Comparison of ENCODE assay signal across 9 cellular contexts in the genomic region with DNA sequence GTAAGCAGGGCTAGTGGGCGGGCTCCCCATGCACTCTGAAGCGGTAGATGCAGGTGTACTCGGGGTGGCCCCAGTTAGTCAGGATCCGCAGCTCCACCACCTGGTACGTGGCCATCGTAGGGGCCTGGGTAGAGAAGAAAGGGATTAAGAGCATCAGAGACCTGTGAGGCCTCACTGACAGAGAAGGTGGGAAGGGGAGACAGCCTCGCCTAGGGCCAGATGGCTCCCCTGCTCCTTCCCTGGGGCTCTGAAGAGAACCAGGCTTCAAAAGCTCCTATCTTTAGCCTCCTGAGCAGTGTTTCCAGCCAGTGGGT. TPM values are rescaled to one million over a fixed set of nuclear protein-coding genes. Genes with fewer than 3 reads are reported as not detected.
A peak's percentile ranks its signal among the peaks of the same experiment; 100 is the strongest.
DNase-seq lines count a peak whose midpoint lies in the region; ATAC-seq and TF ChIP-seq lines count a peak whose summit lies in the region.
"Had no signal": no experiment of that assay in that cellular context is flagged by ENCODE, and none has a peak within 500 bp of the region (broad histone marks: within the 10 kb centered on the region; RNA-seq: fewer than 3 reads in every experiment).

No MANE protein-coding gene starts in this region.

- H3K4me1 Mint-ChIP-seq in CD4-positive, alpha-beta memory T cell, result peaks cover 15 to 74% (median 42%) of the 10 kb centered on the region in 4 donors
- H3K4me1 Mint-ChIP-seq in naive B cell (peaks cover 27 to 52% (median 35%) of the 10 kb centered on the region in 3 donors), mesothelial cell of epicardium (no peaks in the 10 kb centered on the region)

- no peak overlapping the region for H3K4me3 ChIP-seq in CD4-positive, alpha-beta memory T cell (ENCODE audit: low read length in 2 of 2)

- no peaks in the 10 kb centered on the region for H3K27me3 ChIP-seq in CD4-positive, alpha-beta memory T cell (ENCODE audit: insufficient read depth, low read length)

- peaks cover 0 to 6% (median 0%) of the 10 kb centered on the region in 8 donors for H3K9me3 Mint-ChIP-seq in CD4-positive, alpha-beta memory T cell
- H3K9me3 Mint-ChIP-seq in naive B cell, result no peaks in the 10 kb centered on the region
- H3K9me3 Mint-ChIP-seq in mesothelial cell of epicardium, result no peaks in the 10 kb centered on the region
- H3K9me3 Mint-ChIP-seq: nephron had no signal

- H3K36me3 ChIP-seq in CD4-positive, alpha-beta memory T cell (ENCODE audit: insufficient read depth, low read length), result peaks cover 78% of the 10 kb centered on the region

- no peak for ATAC-seq in naive B cell (ENCODE audit: low read depth in 2 of 2)

- peak overlapping the region in 5 of 7 donors; percentile 51 to 86 (median 74) for H3K27ac Mint-ChIP-seq in CD4-positive, alpha-beta memory T cell
- peak overlapping the region in 4 of 6 donors; percentile 42 to 87 (median 66) for H3K27ac Mint-ChIP-seq in naive B cell
- no peak overlapping the region for H3K27ac Mint-ChIP-seq in mesothelial cell of epicardium
- H3K27ac Mint-ChIP-seq: nephron had no signal

- H3K4me1 ChIP-seq in CD4-positive, alpha-beta memory T cell (ENCODE audit: insufficient read depth, low read length), result peaks cover 68% of the 10 kb centered on the region

- CTCF ChIA-PET in CD4-positive, alpha-beta memory T cell (lab: Charles Lee; ENCODE audit: partially characterized antibody), result interaction anchor here (0.8 to 7.5 kb wide), 6 partner anchors 11 to 31 kb away, joined by 3 to 74 read pairs (median 3); no protein-coding TSS in a partner anchor
- CTCF ChIA-PET in RWPE1 (lab: Yijun Ruan, JAX), result interaction anchor here (0.9 to 1.3 kb wide), 2 partner anchors 11 to 30 kb away, joined by 3 read pairs; no protein-coding TSS in a partner anchor

- peaks cover 35 to 82% of the 10 kb centered on the region in 2 donors for H3K36me3 Mint-ChIP-seq in CD4-positive, alpha-beta memory T cell
- H3K36me3 Mint-ChIP-seq in naive B cell, result peaks cover 0 to 19% of the 10 kb centered on the region in 2 donors
- H3K36me3 Mint-ChIP-seq in mesothelial cell of epicardium, result peaks cover 20% of the 10 kb centered on the region

- intact Hi-C loops in CD4-positive, alpha-beta memory T cell (cut with micrococcal nuclease), result no loop called here

- no peak overlapping the region for H3K4me3 Mint-ChIP-seq in CD4-positive, alpha-beta memory T cell
- H3K4me3 Mint-ChIP-seq in naive B cell (peak overlapping the region in 1 of 8 donors; percentile 2), mesothelial cell of epicardium (no peak overlapping the region)
- H3K4me3 Mint-ChIP-seq: nephron had no signal

- H3K27me3 Mint-ChIP-seq in CD4-positive, alpha-beta memory T cell, result no peaks in the 10 kb centered on the region
- H3K27me3 Mint-ChIP-seq in naive B cell (no peaks in the 10 kb centered on the region), mesothelial cell of epicardium (ENCODE audit: low read depth) (no peaks in the 10 kb centered on the region)

- TF ChIP-seq CTCF in RWPE1 (conservative IDR thresholded peaks at IDR 0.05; ENCODE audit: low read depth) (no peak), mesothelial cell of epicardium (IDR thresholded peaks at IDR 0.05; ENCODE audit: unreplicated experiment) (no peak)

- peak in 1 of 5 donors; percentile 26 for DNase-seq in CD4-positive, alpha-beta memory T cell
- DNase-seq in RWPE1 (ENCODE audit: low spot score), result no peak
- no peak for DNase-seq in naive B cell
- no peak for DNase-seq in pons (ENCODE audit: low spot score)
- DNase-seq in NOMO-1 treated with DMSO at 0.1 percent for 48 hours (lab: John Stamatoyannopoulos, UW; ENCODE audit: unreplicated experiment), result no peak
- DNase-seq in mesothelial cell of epicardium (ENCODE audit: low spot score in 2 of 2, unreplicated experiment in 2 of 2), result no peak
- DNase-seq: HCEC 1CT, SIG-M5 had no signal

- H3K9me3 ChIP-seq in CD4-positive, alpha-beta memory T cell (ENCODE audit: control insufficient read depth in 1 of 2, low read length in 2 of 2), result no peaks in the 10 kb centered on the region

- H3K27ac ChIP-seq in CD4-positive, alpha-beta memory T cell (ENCODE audit: low read depth, low read length), result peak overlapping the region; percentile 13
- H3K27ac ChIP-seq in RWPE1, result peak overlapping the region; percentile 73

- POLR2A ChIA-PET in CD4-positive, alpha-beta memory T cell (lab: Charles Lee; ENCODE audit: partially characterized antibody), result interaction anchor here (0.9 to 42.6 kb wide), 7 partner anchors 2 to 134 kb away, joined by 3 to 1746 read pairs (median 49); partner anchors contain the start of genes CBX6, GTPBP1, NPTXR and SUN2
- POLR2A ChIA-PET in RWPE1 (lab: Yijun Ruan, JAX; ENCODE audit: low non-redundant PET), result no interaction called here

RNA-seq across cellular contexts. Expression of gene SUN2, which starts 19.6 kb away (rescaled TPM):
- total RNA-seq in CD4-positive, alpha-beta memory T cell, result 1,000 to 10,000 TPM in 1 of 2 experiments, 100 to 1,000 TPM in 1; 988 to 1,004 TPM
- polyA plus RNA-seq in CD4-positive, alpha-beta memory T cell, result 100 to 1,000 TPM; 323 to 643 TPM
- polyA plus RNA-seq in naive B cell (ENCODE audit: low read depth in 6 of 6), result 100 to 1,000 TPM; 146 to 327 (median 208) TPM
- total RNA-seq in mesothelial cell of epicardium, result 59.8 to 63.0 TPM (median 61.2 TPM) in 3 replicates

RNA-seq across cellular contexts. Expression of gene GTPBP1, which starts 30.5 kb away (rescaled TPM):
- total RNA-seq in CD4-positive, alpha-beta memory T cell, result 10 to 100 TPM; 94.1 to 96.6 TPM
- 10 to 100 TPM; 14.6 to 30.8 TPM for polyA plus RNA-seq in CD4-positive, alpha-beta memory T cell
- polyA plus RNA-seq in naive B cell (ENCODE audit: low read depth in 6 of 6), result 10 to 100 TPM; 21.2 to 41.2 (median 33.3) TPM
- total RNA-seq in mesothelial cell of epicardium, result 71.6 to 74.3 TPM (median 73.1 TPM) in 3 replicates

RNA-seq across cellular contexts. Expression of gene JOSD1, which starts 35.5 kb away (rescaled TPM):
- 10 to 100 TPM; 64.6 to 65.4 TPM for total RNA-seq in CD4-positive, alpha-beta memory T cell
- 1 to 10 TPM; 8.0 to 9.6 TPM for polyA plus RNA-seq in CD4-positive, alpha-beta memory T cell
- 10 to 100 TPM in 3 of 6 donors, 1 to 10 TPM in 3; 8.2 to 12.1 (median 9.7) TPM for polyA plus RNA-seq in naive B cell (ENCODE audit: low read depth in 6 of 6)
- 58.4 to 59.6 TPM (median 59.6 TPM) in 3 replicates for total RNA-seq in mesothelial cell of epicardium

RNA-seq across cellular contexts. Expression of gene TOMM22, which starts 54.5 kb away (rescaled TPM):
- 10 to 100 TPM; 41.2 to 42.3 TPM for total RNA-seq in CD4-positive, alpha-beta memory T cell
- 10 to 100 TPM; 60.3 to 78.9 TPM for polyA plus RNA-seq in CD4-positive, alpha-beta memory T cell
- 10 to 100 TPM; 59.6 to 78.7 (median 71.0) TPM for polyA plus RNA-seq in naive B cell (ENCODE audit: low read depth in 6 of 6)
- 59.7 to 68.1 TPM (median 61.4 TPM) in 3 replicates for total RNA-seq in mesothelial cell of epicardium

RNA-seq across cellular contexts. Expression of gene DNAL4, which starts 57.7 kb away (rescaled TPM):
- 1 to 10 TPM; 8.6 to 9.6 TPM for total RNA-seq in CD4-positive, alpha-beta memory T cell
- polyA plus RNA-seq in CD4-positive, alpha-beta memory T cell, result 10 to 100 TPM; 11.1 to 13.3 TPM
- polyA plus RNA-seq in naive B cell (ENCODE audit: low read depth in 6 of 6), result 10 to 100 TPM; 10.6 to 15.7 (median 12.7) TPM
- total RNA-seq in mesothelial cell of epicardium, result 15.9 to 18.0 TPM (median 17.3 TPM) in 3 replicates

Comparison
In these comparisons a context has a peak if more than half of its experiments do, and no peak if none do; other contexts are left out.
1. RNA of gene SUN2, which starts 19.6 kb away (total RNA-seq): 988 to 1,004 TPM in CD4-positive, alpha-beta memory T cell; 59.8 to 63.0 TPM in mesothelial cell of epicardium; every median in the first group is over 10 times any median in the second.